18 cellular contexts compared by ENCODE assay signal in the genomic region with DNA sequence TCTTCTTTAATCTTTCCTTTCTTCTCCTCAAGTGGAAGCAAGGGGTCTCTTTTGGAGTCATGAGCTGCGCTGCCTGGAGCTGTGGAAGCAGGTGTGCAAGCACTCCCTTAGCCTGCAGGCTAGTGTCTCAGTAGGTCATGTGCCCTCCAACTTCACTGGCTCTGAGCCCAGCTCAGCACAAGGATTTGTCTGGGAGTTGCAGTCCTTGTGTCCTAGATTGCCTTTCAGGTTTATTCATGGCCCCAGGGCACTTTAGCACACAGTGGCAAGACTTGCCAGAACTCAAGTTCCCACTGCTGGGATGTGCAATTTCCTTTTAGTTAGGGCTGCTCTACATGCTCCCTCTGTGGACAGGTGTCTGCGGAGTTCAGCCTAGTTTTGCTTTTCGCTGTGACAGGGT.
A peak's percentile ranks its signal among the peaks of the same experiment; 100 is the strongest.
DNase-seq lines count a peak whose midpoint lies in the region; ATAC-seq, FAIRE-seq and TF ChIP-seq lines count a peak whose summit lies in the region.
"Had no signal": no experiment of that assay in that cellular context is flagged by ENCODE, and none has a peak within 500 bp of the region (broad histone marks: within the 10 kb centered on the region; RNA-seq: fewer than 3 reads in every experiment).

No MANE protein-coding gene starts in this region.

- no peaks in the 10 kb centered on the region for H3F3A ChIP-seq in SK-N-SH (replicated peaks; ENCODE audit: insufficient read depth)

- no peaks in the 10 kb centered on the region for H3K36me3 ChIP-seq in RWPE2 (ENCODE audit: low read depth)
- no peaks in the 10 kb centered on the region for H3K36me3 ChIP-seq in SK-N-SH (replicated peaks in 1 of 2; ENCODE audit: control insufficient read depth in 1 of 2, insufficient read depth in 2 of 2, low read length in 1 of 2)
- H3K36me3 ChIP-seq: brain microvascular endothelial cell, colonic mucosa, ovary, right lobe of liver, tibial artery had no signal

- H4K20me1 ChIP-seq in SK-N-SH (ENCODE audit: insufficient read depth): no peaks in the 10 kb centered on the region

- no peak overlapping the region for H3K9ac ChIP-seq in SK-N-SH

- TF ChIP-seq CTCF in RWPE2 (IDR thresholded peaks at IDR 0.05; ENCODE audit: poor library complexity, severe bottlenecking) (no peak), SK-N-SH (IDR thresholded peaks at IDR 0.05) (no peak)

- POLR2A ChIA-PET in SK-N-SH (lab: Yijun Ruan, JAX): no interaction called here

- peak; percentile 89 for DNase-seq in DMS79 treated with DMSO at 0.1 percent for 48 hours (lab: John Stamatoyannopoulos, UW)
- peak in 2 of 3 experiments; percentile 72 to 91 for DNase-seq in NCI-H1417 (lab: John Stamatoyannopoulos, UW)
- DNase-seq in RWPE2 (ENCODE audit: low spot score): no peak
- peak; percentile 15 for DNase-seq in mucosa of gallbladder (ENCODE audit: low spot score)
- no peak for DNase-seq in SK-N-SH
- no peak for DNase-seq in posterior vena cava (ENCODE audit: low spot score)
- DNase-seq in urothelium cell line (ENCODE audit: low spot score): no peak
- no peak for DNase-seq in Ammon's horn (ENCODE audit: low spot score)
- DNase-seq: activated CD4-positive, alpha-beta T cell treated with anti-CD3 and anti-CD28 coated beads, Interleukin-2, amount 10 ng/mL, durations not matched to agents 24 days and 14 days; brain microvascular endothelial cell; Caco-2; colonic mucosa; immature natural killer cell; NCI-H187 treated with DMSO at 0.1 percent for 48 hours; ovary; right lobe of liver; stimulated activated naive CD4-positive, alpha-beta T cell; tibial artery had no signal

- peak; percentile 27; the same call in 1 of the 3 replicates for ATAC-seq in RWPE2 (ENCODE audit: low read depth)
- ATAC-seq: right lobe of liver had no signal

- FAIRE-seq in urothelium cell line (lab: Jason Lieb, UNC): no peak

- H3K4me2 ChIP-seq in SK-N-SH: no peak overlapping the region

- CTCF ChIA-PET in SK-N-SH (lab: Yijun Ruan, JAX): no interaction called here

- no peak for TF ChIP-seq EP300 in SK-N-SH (IDR thresholded peaks at IDR 0.05; ENCODE audit: borderline replicate concordance in 1 of 2, low read depth in 1 of 2, low read length in 1 of 2)

- no peaks in the 10 kb centered on the region for H3K9me2 ChIP-seq in SK-N-SH

- WGBS in SK-N-SH (ENCODE audit: low lambda C conversion rate): 37% methylated on average over 3 of the region's 3 CpGs

- TF ChIP-seq RAD21 in SK-N-SH (IDR thresholded peaks at IDR 0.05; ENCODE audit: low read length): no peak

- H3K27me3 ChIP-seq in RWPE2 (ENCODE audit: insufficient read depth, poor library complexity, severe bottlenecking): no peaks in the 10 kb centered on the region
- no peaks in the 10 kb centered on the region for H3K27me3 ChIP-seq in SK-N-SH (ENCODE audit: insufficient read depth)
- H3K27me3 ChIP-seq: brain microvascular endothelial cell, colonic mucosa, ovary, right lobe of liver, tibial artery had no signal

- H3K4me3 ChIP-seq in RWPE2 (ENCODE audit: severe bottlenecking): no peak overlapping the region
- no peak overlapping the region for H3K4me3 ChIP-seq in SK-N-SH (ENCODE audit: low read depth in 2 of 2, low read length in 1 of 2)
- H3K4me3 ChIP-seq: colonic mucosa, ovary, right lobe of liver, tibial artery had no signal

- no peaks in the 10 kb centered on the region for H3K79me2 ChIP-seq in SK-N-SH (ENCODE audit: insufficient read depth)

- intact Hi-C loops in posterior vena cava (cut with DNase I): no loop called here

- H3K27ac ChIP-seq in RWPE2 (ENCODE audit: poor library complexity, severe bottlenecking) (no peak overlapping the region), SK-N-SH (ENCODE audit: low read depth in 2 of 2, low read length in 1 of 2) (no peak overlapping the region)
- H3K27ac ChIP-seq: brain microvascular endothelial cell, colonic mucosa, ovary, right lobe of liver, tibial artery had no signal

- H3K4me1 ChIP-seq in RWPE2 (ENCODE audit: insufficient read depth, poor library complexity, severe bottlenecking) (no peaks in the 10 kb centered on the region), SK-N-SH (ENCODE audit: control insufficient read depth in 1 of 2, insufficient read depth in 2 of 2, low read depth in 1 of 2, low read length in 1 of 2) (no peaks in the 10 kb centered on the region; a peak in 1 of 4 replicates)
- H3K4me1 ChIP-seq: Caco-2, colonic mucosa, right lobe of liver, tibial artery had no signal

- H3K9me3 ChIP-seq in RWPE2 (ENCODE audit: severe bottlenecking): no peaks in the 10 kb centered on the region
- H3K9me3 ChIP-seq in SK-N-SH: no peaks in the 10 kb centered on the region
- H3K9me3 ChIP-seq: Caco-2, colonic mucosa, ovary, right lobe of liver, tibial artery had no signal

- no peak overlapping the region for H2AFZ ChIP-seq in SK-N-SH (ENCODE audit: low read depth)

TF ChIP-seq in SK-N-SH, 30 proteins besides CTCF, POLR2A, EP300 and RAD21:
- TF ChIP-seq, protein P1, sequence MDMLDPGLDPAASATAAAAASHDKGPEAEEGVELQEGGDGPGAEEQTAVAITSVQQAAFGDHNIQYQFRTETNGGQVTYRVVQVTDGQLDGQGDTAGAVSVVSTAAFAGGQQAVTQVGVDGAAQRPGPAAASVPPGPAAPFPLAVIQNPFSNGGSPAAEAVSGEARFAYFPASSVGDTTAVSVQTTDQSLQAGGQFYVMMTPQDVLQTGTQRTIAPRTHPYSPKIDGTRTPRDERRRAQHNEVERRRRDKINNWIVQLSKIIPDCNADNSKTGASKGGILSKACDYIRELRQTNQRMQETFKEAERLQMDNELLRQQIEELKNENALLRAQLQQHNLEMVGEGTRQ (IDR thresholded peaks at IDR 0.05; ENCODE audit: borderline replicate concordance, low read depth, low read length): no peak
- TF ChIP-seq ELF1 (IDR thresholded peaks at IDR 0.05) (no peak), RXRA (IDR thresholded peaks at IDR 0.05; ENCODE audit: borderline replicate concordance, low read depth) (no peak), SMC3 (IDR thresholded peaks at IDR 0.05; ENCODE audit: low read depth, low read length) (no peak), MEF2A (IDR thresholded peaks at IDR 0.05; ENCODE audit: borderline replicate concordance, low read depth) (no peak), RFX5 (IDR thresholded peaks at IDR 0.05; ENCODE audit: low read length) (no peak), TCF12 (IDR thresholded peaks at IDR 0.05) (no peak), EZH2phosphoT487 (IDR thresholded peaks at IDR 0.05; ENCODE audit: borderline replicate concordance, low read depth) (no peak), SIN3A (IDR thresholded peaks at IDR 0.05; ENCODE audit: borderline replicate concordance, low read depth, low read length) (no peak)
- TF ChIP-seq, protein P2, sequence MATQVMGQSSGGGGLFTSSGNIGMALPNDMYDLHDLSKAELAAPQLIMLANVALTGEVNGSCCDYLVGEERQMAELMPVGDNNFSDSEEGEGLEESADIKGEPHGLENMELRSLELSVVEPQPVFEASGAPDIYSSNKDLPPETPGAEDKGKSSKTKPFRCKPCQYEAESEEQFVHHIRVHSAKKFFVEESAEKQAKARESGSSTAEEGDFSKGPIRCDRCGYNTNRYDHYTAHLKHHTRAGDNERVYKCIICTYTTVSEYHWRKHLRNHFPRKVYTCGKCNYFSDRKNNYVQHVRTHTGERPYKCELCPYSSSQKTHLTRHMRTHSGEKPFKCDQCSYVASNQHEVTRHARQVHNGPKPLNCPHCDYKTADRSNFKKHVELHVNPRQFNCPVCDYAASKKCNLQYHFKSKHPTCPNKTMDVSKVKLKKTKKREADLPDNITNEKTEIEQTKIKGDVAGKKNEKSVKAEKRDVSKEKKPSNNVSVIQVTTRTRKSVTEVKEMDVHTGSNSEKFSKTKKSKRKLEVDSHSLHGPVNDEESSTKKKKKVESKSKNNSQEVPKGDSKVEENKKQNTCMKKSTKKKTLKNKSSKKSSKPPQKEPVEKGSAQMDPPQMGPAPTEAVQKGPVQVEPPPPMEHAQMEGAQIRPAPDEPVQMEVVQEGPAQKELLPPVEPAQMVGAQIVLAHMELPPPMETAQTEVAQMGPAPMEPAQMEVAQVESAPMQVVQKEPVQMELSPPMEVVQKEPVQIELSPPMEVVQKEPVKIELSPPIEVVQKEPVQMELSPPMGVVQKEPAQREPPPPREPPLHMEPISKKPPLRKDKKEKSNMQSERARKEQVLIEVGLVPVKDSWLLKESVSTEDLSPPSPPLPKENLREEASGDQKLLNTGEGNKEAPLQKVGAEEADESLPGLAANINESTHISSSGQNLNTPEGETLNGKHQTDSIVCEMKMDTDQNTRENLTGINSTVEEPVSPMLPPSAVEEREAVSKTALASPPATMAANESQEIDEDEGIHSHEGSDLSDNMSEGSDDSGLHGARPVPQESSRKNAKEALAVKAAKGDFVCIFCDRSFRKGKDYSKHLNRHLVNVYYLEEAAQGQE (IDR thresholded peaks at IDR 0.05; ENCODE audit: low read depth, low read length): no peak

Comparison
In these comparisons a context has a peak if more than half of its experiments do, and no peak if none do; other contexts are left out.
1. DNase-seq: peak in DMS79 treated with DMSO at 0.1 percent for 48 hours (single experiment), NCI-H1417 (2 of 3) and mucosa of gallbladder (single experiment); none in RWPE2 (single experiment), SK-N-SH (single experiment), posterior vena cava (single experiment), urothelium cell line (single experiment) and Ammon's horn (single experiment).